In genomic region chr1:39317111-39317510, GRCh38 we compare ENCODE assay signal across 22 cellular contexts.
"Had no signal": no experiment of that assay in that cellular context is flagged by ENCODE, and none has a peak within 500 bp of the region (broad histone marks: within the 10 kb centered on the region; RNA-seq: fewer than 3 reads in every experiment).

No MANE protein-coding gene starts in this region.

- H3K4me3 Mint-ChIP-seq: naive thymus-derived CD8-positive, alpha-beta T cell; T-cell had no signal

- H3K36me3 ChIP-seq: uterus had no signal

- H3K27ac ChIP-seq: ascending aorta, thyroid gland, uterus, WERI-Rb-1 had no signal

- H3K4me3 ChIP-seq: ascending aorta, colonic mucosa, lung, mucosa of descending colon, sigmoid colon, stomach, thyroid gland, uterus had no signal

- DNase-seq: activated CD4-positive, alpha-beta T cell treated with anti-CD3 and anti-CD28 coated beads for 4 hours; activated CD8-positive, alpha-beta memory T cell treated with anti-CD3 and anti-CD28 coated beads for 24 hours; activated effector memory CD4-positive, alpha-beta T cell treated with anti-CD3 and anti-CD28 coated beads, Interleukin-2, amount 50 U/mL, for 16 hours; caudate nucleus; colonic mucosa; effector CD4-positive, alpha-beta T cell; erythroblast; kidney glomerular epithelial cell; mucosa of descending colon; naive thymus-derived CD8-positive, alpha-beta T cell; sigmoid colon; stimulated activated CD4-positive, alpha-beta T cell treated with anti-CD3 and anti-CD28 coated beads, Interleukin-4, amount 100 ng/mL, for 1 hour; stimulated activated CD8-positive, alpha-beta memory T cell treated with anti-CD3 and anti-CD28 coated beads, Interleukin-4, amount 100 ng/mL, for 48 hours; stomach; T-cell; T1000; thyroid gland; uterus; WERI-Rb-1 had no signal

- H3K27me3 ChIP-seq: ascending aorta, colonic mucosa, sigmoid colon, stomach, thyroid gland, uterus had no signal

- H3K4me1 ChIP-seq: ascending aorta, colonic mucosa, stomach, thyroid gland, uterus had no signal

- H3K9me3 ChIP-seq: ascending aorta, colonic mucosa, mucosa of descending colon, sigmoid colon, stomach, thyroid gland, uterus had no signal

- H3K9me3 Mint-ChIP-seq: activated naive CD4-positive, alpha-beta T cell treated with anti-CD3 and anti-CD28 coated beads, Interleukin-2, amount 50 U/mL, for 72 hours; naive thymus-derived CD8-positive, alpha-beta T cell; T-cell had no signal

- H3K27me3 Mint-ChIP-seq: naive thymus-derived CD8-positive, alpha-beta T cell; T-cell had no signal

- H3K4me1 Mint-ChIP-seq: naive thymus-derived CD8-positive, alpha-beta T cell; T-cell had no signal
